In the genomic region with DNA sequence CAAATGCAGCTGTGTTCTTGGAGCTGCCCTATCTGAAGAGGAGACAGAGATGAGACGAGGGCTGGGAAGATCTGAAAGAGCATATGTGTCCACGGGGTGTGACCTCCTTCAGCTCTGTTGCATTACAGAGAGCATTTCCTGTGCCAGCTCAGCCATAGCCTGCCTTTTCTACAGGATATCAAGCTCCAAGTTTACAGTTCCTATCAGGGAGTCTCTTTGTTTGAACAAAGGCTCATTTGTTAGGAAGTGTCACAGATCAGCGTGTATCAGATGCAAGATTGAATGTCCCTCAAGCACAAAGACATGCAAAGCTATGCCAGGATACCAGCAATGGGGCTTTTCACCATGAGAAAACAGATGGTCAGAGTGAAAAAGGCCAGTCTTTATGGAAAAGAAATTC, we compare ENCODE assay signal across 9 cellular contexts.
DNase-seq lines count a peak whose midpoint lies in the region; ATAC-seq lines count a peak whose summit lies in the region.
"Had no signal": no experiment of that assay in that cellular context is flagged by ENCODE, and none has a peak within 500 bp of the region (broad histone marks: within the 10 kb centered on the region; RNA-seq: fewer than 3 reads in every experiment).

No MANE protein-coding gene starts in this region.

- peak; percentile 20 for DNase-seq in A172 (ENCODE audit: low spot score)
- peak; percentile 20 for DNase-seq in M059J (ENCODE audit: low read depth)
- DNase-seq in dermis blood vessel endothelial cell, result peak; percentile 43
- DNase-seq in myocyte (ENCODE audit: low read depth), result peak; percentile 36
- DNase-seq in cerebellum (ENCODE audit: low spot score), result no peak
- no peak for DNase-seq in NAMALWA (ENCODE audit: low spot score)
- DNase-seq: NCI-H187 had no signal

- ATAC-seq in HG02759 (IDR thresholded peaks at IDR 0.05; ENCODE audit: unreplicated experiment) (no peak), HG02852 (IDR thresholded peaks at IDR 0.05; ENCODE audit: unreplicated experiment) (no peak)

Comparison
In these comparisons a context has a peak if more than half of its experiments do, and no peak if none do; other contexts are left out.
1. DNase-seq: peak in A172 (single experiment), M059J (single experiment), dermis blood vessel endothelial cell (single experiment) and myocyte (single experiment); none in cerebellum (single experiment) and NAMALWA (single experiment).